8 cellular contexts compared by ENCODE assay signal in the genomic region with DNA sequence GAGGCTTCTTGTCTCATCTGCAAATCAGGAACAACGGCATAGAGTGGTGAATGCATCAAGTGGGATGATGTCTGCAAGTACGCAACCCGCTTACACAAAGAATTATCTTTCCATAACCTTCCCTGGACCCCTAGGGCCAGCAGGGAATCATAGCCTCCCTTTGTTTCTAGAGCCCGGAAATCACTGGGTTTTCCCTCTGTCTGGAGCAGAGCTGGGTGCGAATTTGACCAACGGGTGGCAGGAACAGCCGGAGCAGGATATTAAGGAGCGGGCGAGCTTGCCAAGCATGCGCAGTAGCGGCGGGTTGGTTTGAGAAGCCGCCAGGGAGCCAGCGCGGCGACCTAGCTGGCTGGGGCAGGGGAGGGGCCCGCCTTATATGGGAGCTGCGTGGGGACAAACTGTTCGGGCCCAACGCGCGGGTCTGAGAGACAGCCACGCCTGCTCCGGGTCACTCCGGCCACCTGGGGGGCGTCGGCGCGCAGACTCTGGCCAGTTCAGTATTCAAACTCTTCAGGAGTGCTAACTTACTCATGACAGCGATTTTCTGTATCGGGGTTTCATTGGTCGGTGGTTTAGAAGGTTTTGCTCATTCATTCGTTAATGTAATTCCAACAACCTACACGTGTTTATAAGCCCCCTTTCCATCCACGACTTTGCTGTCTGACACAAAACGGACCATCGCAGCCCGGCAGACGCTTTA. TPM values are rescaled to one million over a fixed set of nuclear protein-coding genes. Genes with fewer than 3 reads are reported as not detected.
DNase-seq lines count a peak whose midpoint lies in the region; ATAC-seq, FAIRE-seq and TF ChIP-seq lines count a peak whose summit lies in the region.

No MANE protein-coding gene starts in this region.

- TF ChIP-seq CTCF in GM13976 (IDR thresholded peaks at IDR 0.05; ENCODE audit: borderline replicate concordance, control extremely low read depth, extremely low read depth, insufficient read depth, missing control alignments) = no peak
- TF ChIP-seq CTCF in keratinocyte (optimal IDR thresholded peaks at IDR 0.05 in 1 of 3, IDR thresholded peaks at IDR 0.05 in 1 of 3, conservative IDR thresholded peaks at IDR 0.05 in 1 of 3; ENCODE audit: extremely low read depth in 1 of 3, insufficient read depth in 2 of 3, low read length in 3 of 3) = no peak
- no peak for TF ChIP-seq CTCF in spleen (IDR thresholded peaks at IDR 0.05 in 8 of 11, conservative IDR thresholded peaks at IDR 0.05 in 3 of 11)

- H2AFZ ChIP-seq in keratinocyte (ENCODE audit: control insufficient read depth, low read length) = peak overlapping the region; percentile 93

- TF ChIP-seq POLR2A in spleen (IDR thresholded peaks at IDR 0.05) = no peak

- 7 to 21% (median 7%) methylated on average over 13 to 39 of the region's 39 CpGs for WGBS in spleen, 5 donors

- H3K4me1 Mint-ChIP-seq in central memory CD8-positive, alpha-beta T cell = peaks cover 33% of the 10 kb centered on the region

- peak; percentile 43 for FAIRE-seq in keratinocyte (lab: Jason Lieb, UNC)

- no peaks in the 10 kb centered on the region for H3K9me1 ChIP-seq in keratinocyte (ENCODE audit: control insufficient read depth, extremely low read depth, insufficient read depth, low read length)

- dilution Hi-C loops in keratinocyte (cut with MboI; ENCODE audit: extremely low pct_ligation_motif_present, low sequenced_read_pairs) = no loop called here

- in situ Hi-C loops in GM13976 (cut with MboI; ENCODE audit: low sequenced_read_pairs, unreplicated experiment) = no loop called here

- DNase-seq in GM13976 (ENCODE audit: low spot score) = peak; percentile 92
- peak; percentile 4 for DNase-seq in NCI-H2107 (lab: John Stamatoyannopoulos, UW)
- DNase-seq in activated CD4-positive, CD25-positive, alpha-beta regulatory T cell treated with anti-CD3 and anti-CD28 coated beads, Interleukin-2, amount 50 U/mL, for 16 hours (ENCODE audit: low read depth, low spot score) = peak; percentile 46
- peak; percentile 37 to 41 for DNase-seq in central memory CD8-positive, alpha-beta T cell (ENCODE audit: low spot score in 2 of 2)
- peak; percentile 52 for DNase-seq in keratinocyte (ENCODE audit: low read depth, low spot score)
- peak; percentile 96 for DNase-seq in spleen
- DNase-seq in NCI-H446 treated with DMSO at 0.1 percent for 48 hours (lab: John Stamatoyannopoulos, UW) = no peak

- H4K20me1 ChIP-seq in keratinocyte (ENCODE audit: control insufficient read depth, extremely low read depth, insufficient read depth, low read length) = no peaks in the 10 kb centered on the region

- intact Hi-C loops in spleen (cut with DNase I; ENCODE audit: low total_unique reads) = no loop called here

- H3K27ac ChIP-seq in keratinocyte (ENCODE audit: control insufficient read depth, insufficient read depth, low read length) = peak overlapping the region; percentile 74
- H3K27ac ChIP-seq in spleen = peak overlapping the region in 6 of 8 donors; percentile 49 to 86 (median 68)

- H3K79me2 ChIP-seq in keratinocyte (ENCODE audit: control insufficient read depth, insufficient read depth, low read length) = peaks cover 23% of the 10 kb centered on the region

- no peaks in the 10 kb centered on the region for H3K36me3 ChIP-seq in keratinocyte (ENCODE audit: control insufficient read depth in 2 of 2, extremely low read depth in 1 of 2, insufficient read depth in 2 of 2, low read length in 2 of 2)
- no peaks in the 10 kb centered on the region for H3K36me3 ChIP-seq in spleen

- peak overlapping the region; percentile 37 to 79 (median 74) for H3K4me3 ChIP-seq in keratinocyte (ENCODE audit: control insufficient read depth in 2 of 3, extremely low read depth in 1 of 3, insufficient read depth in 2 of 3, low read depth in 1 of 3, low read length in 3 of 3)
- H3K4me3 ChIP-seq in spleen = peak overlapping the region; percentile 16 to 93 (median 54)

- H3K4me2 ChIP-seq in keratinocyte (ENCODE audit: control insufficient read depth, extremely low read depth, insufficient read depth, low read depth, low read length) = peak overlapping the region; percentile 96

- H3K36me3 Mint-ChIP-seq in central memory CD8-positive, alpha-beta T cell (ENCODE audit: insufficient read depth) = peaks cover 6% of the 10 kb centered on the region

- H3K9me3 ChIP-seq in keratinocyte (ENCODE audit: control insufficient read depth, low read depth, low read length) (no peaks in the 10 kb centered on the region), spleen (no peaks in the 10 kb centered on the region)

- H3K27me3 Mint-ChIP-seq in central memory CD8-positive, alpha-beta T cell = no peaks in the 10 kb centered on the region

- H3K4me3 Mint-ChIP-seq in central memory CD8-positive, alpha-beta T cell = peak overlapping the region; percentile 81

- no peaks in the 10 kb centered on the region for H3K9me3 Mint-ChIP-seq in central memory CD8-positive, alpha-beta T cell

- H3K9ac ChIP-seq in keratinocyte (ENCODE audit: control insufficient read depth, extremely low read depth, insufficient read depth, low read length) = peak overlapping the region; percentile 78

- H3K4me1 ChIP-seq in keratinocyte (ENCODE audit: control insufficient read depth, extremely low read depth, insufficient read depth, low read length) (peaks cover 30% of the 10 kb centered on the region), spleen (peaks cover 26 to 60% (median 42%) of the 10 kb centered on the region in 6 donors)

- H3K27ac Mint-ChIP-seq in central memory CD8-positive, alpha-beta T cell (ENCODE audit: low read depth) = peak overlapping the region; percentile 57

- peak; percentile 76 for ATAC-seq in HG02678 (IDR thresholded peaks at IDR 0.05; ENCODE audit: unreplicated experiment)
- ATAC-seq in central memory CD8-positive, alpha-beta T cell (replicated peaks; ENCODE audit: extremely low read depth, poor library complexity, severe bottlenecking) = peak; percentile 55

- H3K27me3 ChIP-seq in keratinocyte (ENCODE audit: control insufficient read depth, extremely low read depth, insufficient read depth, low read length) = no peaks in the 10 kb centered on the region
- H3K27me3 ChIP-seq in spleen (replicated peaks in 1 of 7) = no peaks in the 10 kb centered on the region

RNA-seq across cellular contexts. Expression of gene KIF16B, which starts 1.6 kb away (rescaled TPM):
- 14.2 to 16.1 TPM (median 15.8 TPM) in 3 replicates for polyA plus RNA-seq in keratinocyte
- 102 TPM for polyA plus RNA-seq in keratinocyte (2011; ENCODE audit: low read depth)
- polyA plus RNA-seq in keratinocyte (2011; cell fraction: cytosol; rRNA removed) = 14.7 and 25.7 TPM in 2 replicates
- polyA plus RNA-seq in keratinocyte (2011; cell fraction: nucleus; rRNA removed) = 32.5 and 39.0 TPM in 2 replicates
- polyA plus RNA-seq in keratinocyte (2012; ENCODE audit: low replicate concordance) = 11.5 and 13.9 TPM in 2 replicates
- polyA minus RNA-seq in keratinocyte = 7.2 to 32.4 TPM (median 18.1 TPM) in 3 replicates
- 10.2 TPM for polyA minus RNA-seq in keratinocyte (2011; cell fraction: cytosol; rRNA and poly(A)+ RNA removed)
- polyA minus RNA-seq in keratinocyte (2011; cell fraction: nucleus; rRNA and poly(A)+ RNA removed) = 23.4 and 52.4 TPM in 2 replicates
- 10 to 100 TPM; 14.6 to 30.1 (median 22.1) TPM for total RNA-seq in spleen
- polyA plus RNA-seq in spleen = 1 to 10 TPM; 3.0 to 4.9 (median 3.7) TPM
